Comparison of ENCODE assay signal across 13 cellular contexts in the genomic region with DNA sequence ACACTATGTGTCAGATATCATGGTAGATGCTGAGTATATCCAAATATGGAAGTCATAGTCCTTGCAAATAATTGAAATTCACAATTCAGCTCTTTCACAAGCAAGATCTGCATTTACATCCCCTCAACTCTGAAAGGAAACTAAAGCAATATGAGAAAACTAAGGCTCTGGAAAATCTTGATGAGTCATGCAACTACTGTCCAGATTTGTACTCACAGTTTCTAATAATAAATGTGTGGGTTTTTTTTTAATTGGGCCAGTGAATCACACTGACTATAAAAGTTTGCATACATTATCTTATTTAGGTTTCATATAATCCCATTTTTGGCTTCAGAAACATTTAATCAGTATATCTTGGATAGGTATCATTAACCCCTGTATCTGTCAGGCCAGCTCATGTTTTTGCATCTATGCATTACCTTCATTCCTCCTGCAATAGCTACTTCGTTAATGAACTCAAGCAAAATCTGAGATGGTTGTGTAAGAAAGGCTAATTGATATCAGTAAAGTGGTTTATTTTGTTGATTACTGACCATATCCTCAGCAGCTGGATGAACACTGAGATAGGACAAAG. TPM values are rescaled to one million over a fixed set of nuclear protein-coding genes. Genes with fewer than 3 reads are reported as not detected.
A peak's percentile ranks its signal among the peaks of the same experiment; 100 is the strongest.
DNase-seq lines count a peak whose midpoint lies in the region; ATAC-seq and TF ChIP-seq lines count a peak whose summit lies in the region.
"Had no signal": no experiment of that assay in that cellular context is flagged by ENCODE, and none has a peak within 500 bp of the region (broad histone marks: within the 10 kb centered on the region; RNA-seq: fewer than 3 reads in every experiment).

No MANE protein-coding gene starts in this region.

- no peak overlapping the region for H3K4me3 ChIP-seq in astrocyte of the spinal cord (ENCODE audit: low read depth, low read length)
- H3K4me3 ChIP-seq: esophagus muscularis mucosa, upper lobe of left lung had no signal

- no peaks in the 10 kb centered on the region for H3K4me1 Mint-ChIP-seq in activated CD4-positive, alpha-beta T cell treated with anti-CD3 and anti-CD28 coated beads, Interleukin-2, amount 10 ng/mL, durations not matched to agents 7 days and 5 days

- no peaks in the 10 kb centered on the region for H3K36me3 Mint-ChIP-seq in activated CD4-positive, alpha-beta T cell treated with anti-CD3 and anti-CD28 coated beads, Interleukin-2, amount 10 ng/mL, durations not matched to agents 7 days and 5 days (ENCODE audit: low read depth)

- no peak for ATAC-seq in GM21423 (IDR thresholded peaks at IDR 0.05; ENCODE audit: unreplicated experiment)

- TF ChIP-seq CTCF in astrocyte of the spinal cord (IDR thresholded peaks at IDR 0.05; ENCODE audit: low read depth, low read length) (no peak), GM13976 (IDR thresholded peaks at IDR 0.05; ENCODE audit: borderline replicate concordance, control extremely low read depth, extremely low read depth, insufficient read depth, missing control alignments) (no peak)

- peaks cover 2% of the 10 kb centered on the region for H3K9me3 Mint-ChIP-seq in activated CD4-positive, alpha-beta T cell treated with anti-CD3 and anti-CD28 coated beads, Interleukin-2, amount 10 ng/mL, durations not matched to agents 7 days and 5 days
- H3K9me3 Mint-ChIP-seq: T-helper 1 cell treated with Interleukin-12 subunit alpha and Interleukin-12 subunit beta and Interleukin-4 antibody, amounts not matched to agents 30 μg/mL and 1 μg/mL, for 36 hours had no signal

- no peak overlapping the region for H3K4me3 Mint-ChIP-seq in activated CD4-positive, alpha-beta T cell treated with anti-CD3 and anti-CD28 coated beads, Interleukin-2, amount 10 ng/mL, durations not matched to agents 7 days and 5 days
- H3K4me3 Mint-ChIP-seq: T-helper 1 cell treated with Interleukin-12 subunit alpha and Interleukin-12 subunit beta and Interleukin-4 antibody, amounts not matched to agents 30 μg/mL and 1 μg/mL, for 36 hours had no signal

- POLR2A ChIA-PET in activated CD4-positive, alpha-beta T cell treated with anti-CD3 and anti-CD28 coated beads, Interleukin-2, amount 10 ng/mL, durations not matched to agents 7 days and 5 days (lab: Charles Lee) = no interaction called here

- no peaks in the 10 kb centered on the region for H3K27me3 Mint-ChIP-seq in activated CD4-positive, alpha-beta T cell treated with anti-CD3 and anti-CD28 coated beads, Interleukin-2, amount 10 ng/mL, durations not matched to agents 7 days and 5 days

- no peak overlapping the region for H3K27ac Mint-ChIP-seq in activated CD4-positive, alpha-beta T cell treated with anti-CD3 and anti-CD28 coated beads, Interleukin-2, amount 10 ng/mL, durations not matched to agents 7 days and 5 days
- H3K27ac Mint-ChIP-seq: T-helper 1 cell treated with Interleukin-12 subunit alpha and Interleukin-12 subunit beta and Interleukin-4 antibody, amounts not matched to agents 30 μg/mL and 1 μg/mL, for 36 hours had no signal

- CTCF ChIA-PET in activated CD4-positive, alpha-beta T cell treated with anti-CD3 and anti-CD28 coated beads, Interleukin-2, amount 10 ng/mL, durations not matched to agents 7 days and 5 days (lab: Charles Lee) = interaction anchor here (1.6 kb wide), 1 partner anchor 74 kb away, joined by 6 read pairs; no protein-coding TSS in a partner anchor

- peak; percentile 81 for DNase-seq in ELR (ENCODE audit: low read depth)
- DNase-seq in KBM-7 = peak; percentile 26
- peak; percentile 87 for DNase-seq in astrocyte of the spinal cord (ENCODE audit: low read depth, low spot score)
- peak; percentile 74 for DNase-seq in myocyte (ENCODE audit: low read depth)
- DNase-seq in GM13976 (ENCODE audit: low spot score) = no peak
- no peak for DNase-seq in DMS79 treated with DMSO at 0.1 percent for 48 hours (lab: John Stamatoyannopoulos, UW)
- DNase-seq in activated CD4-positive, alpha-beta T cell treated with anti-CD3 and anti-CD28 coated beads, Interleukin-2, amount 10 ng/mL, durations not matched to agents 7 days and 5 days = no peak
- DNase-seq: DND-41, NCI-H187, upper lobe of left lung had no signal

- in situ Hi-C loops in KBM-7 (cut with MboI; ENCODE audit: low pct_unique_long_range_greater_than_20kb, low sequenced_read_pairs) (no loop called here), astrocyte of the spinal cord (cut with HindIII; ENCODE audit: low sequenced_read_pairs) (no loop called here), GM13976 (cut with MboI; ENCODE audit: low sequenced_read_pairs, unreplicated experiment) (no loop called here)

RNA-seq across cellular contexts. Expression of gene PRR16, which starts 58.7 kb away (rescaled TPM):
- total RNA-seq in myocyte = 9.2 and 17.2 TPM in 2 replicates
- 24.0 TPM for polyA plus RNA-seq in myocyte (2012)
- not detected for total RNA-seq in activated CD4-positive, alpha-beta T cell treated with anti-CD3 and anti-CD28 coated beads, Interleukin-2, amount 10 ng/mL, durations not matched to agents 7 days and 5 days

Comparison
In these comparisons a context has a peak if more than half of its experiments do, and no peak if none do; other contexts are left out.
1. DNase-seq: peak in ELR (single experiment), KBM-7 (single experiment), astrocyte of the spinal cord (single experiment) and myocyte (single experiment); none in GM13976 (single experiment), DMS79 treated with DMSO at 0.1 percent for 48 hours (single experiment) and activated CD4-positive, alpha-beta T cell treated with anti-CD3 and anti-CD28 coated beads, Interleukin-2, amount 10 ng/mL, durations not matched to agents 7 days and 5 days (single experiment).
2. RNA of gene PRR16, which starts 58.7 kb away (total RNA-seq): 9.2 to 17.2 TPM in myocyte; not detected in activated CD4-positive, alpha-beta T cell treated with anti-CD3 and anti-CD28 coated beads, Interleukin-2, amount 10 ng/mL, durations not matched to agents 7 days and 5 days; every median in the first group is over 10 times any median in the second.